In genomic region chr11:14764899-14765527, GRCh38 we compare ENCODE assay signal across 8 cellular contexts.
A peak's percentile ranks its signal among the peaks of the same experiment; 100 is the strongest.
DNase-seq lines count a peak whose midpoint lies in the region; ATAC-seq lines count a peak whose summit lies in the region.

No MANE protein-coding gene starts in this region.

- CTCF ChIA-PET in activated CD4-positive, alpha-beta memory T cell treated with anti-CD3 and anti-CD28 coated beads for 36 hours (lab: Charles Lee) = interaction anchor here (0.7 to 3.6 kb wide), 10 partner anchors 9 to 244 kb away, joined by 3 to 20 read pairs (median 4); no protein-coding TSS in a partner anchor

- no peaks in the 10 kb centered on the region for H3K9me3 Mint-ChIP-seq in activated CD4-positive, alpha-beta memory T cell treated with anti-CD3 and anti-CD28 coated beads for 36 hours
- no peaks in the 10 kb centered on the region for H3K9me3 Mint-ChIP-seq in stimulated activated effector memory CD8-positive, alpha-beta T cell treated with anti-CD3 and anti-CD28 coated beads, Interleukin-12 subunit alpha, Interleukin-12 subunit beta, amount 100 ng/mL, for 72 hours

- no peak overlapping the region for H3K27ac Mint-ChIP-seq in activated CD4-positive, alpha-beta memory T cell treated with anti-CD3 and anti-CD28 coated beads for 36 hours
- no peak overlapping the region for H3K27ac Mint-ChIP-seq in stimulated activated effector memory CD8-positive, alpha-beta T cell treated with anti-CD3 and anti-CD28 coated beads, Interleukin-12 subunit alpha, Interleukin-12 subunit beta, amount 100 ng/mL, for 72 hours

- intact Hi-C loops in activated CD4-positive, alpha-beta memory T cell treated with anti-CD3 and anti-CD28 coated beads for 36 hours (cut with micrococcal nuclease) = loop anchor here (1.0 to 10.0 kb wide), 8 partner anchors 15 to 410 kb away; partner anchors contain the start of genes PSMA1 and RRAS2

- H3K27me3 Mint-ChIP-seq in activated CD4-positive, alpha-beta memory T cell treated with anti-CD3 and anti-CD28 coated beads for 36 hours = no peaks in the 10 kb centered on the region

- peak overlapping the region; percentile 48 for H3K4me3 Mint-ChIP-seq in activated CD4-positive, alpha-beta memory T cell treated with anti-CD3 and anti-CD28 coated beads for 36 hours
- H3K4me3 Mint-ChIP-seq in stimulated activated effector memory CD8-positive, alpha-beta T cell treated with anti-CD3 and anti-CD28 coated beads, Interleukin-12 subunit alpha, Interleukin-12 subunit beta, amount 100 ng/mL, for 72 hours = no peak overlapping the region

- ATAC-seq in GM19468 (IDR thresholded peaks at IDR 0.05; ENCODE audit: extremely low read depth, unreplicated experiment) = peak; percentile 90
- peak; percentile 94 for ATAC-seq in HG03469 (IDR thresholded peaks at IDR 0.05; ENCODE audit: unreplicated experiment)
- ATAC-seq in stimulated activated effector memory CD8-positive, alpha-beta T cell treated with anti-CD3 and anti-CD28 coated beads, Interleukin-12 subunit alpha, Interleukin-12 subunit beta, amount 100 ng/mL, for 72 hours = peak; percentile 95

- DNase-seq in ELR (ENCODE audit: low read depth) (peak; percentile 47), NCI-H1436 (lab: John Stamatoyannopoulos, UW) (no peak), SHP77 (lab: John Stamatoyannopoulos, UW) (no peak), mesenteric fat pad (ENCODE audit: low spot score) (no peak)
- DNase-seq in activated CD4-positive, alpha-beta memory T cell treated with anti-CD3 and anti-CD28 coated beads for 36 hours = peak; percentile 31
- DNase-seq in stimulated activated effector memory CD8-positive, alpha-beta T cell treated with anti-CD3 and anti-CD28 coated beads, Interleukin-12 subunit alpha, Interleukin-12 subunit beta, amount 100 ng/mL, for 72 hours (ENCODE audit: low spot score in 2 of 2) = peak in 1 of 2 donors; percentile 54

- H3K36me3 Mint-ChIP-seq in activated CD4-positive, alpha-beta memory T cell treated with anti-CD3 and anti-CD28 coated beads for 36 hours = no peaks in the 10 kb centered on the region
- peaks cover 9% of the 10 kb centered on the region for H3K36me3 Mint-ChIP-seq in stimulated activated effector memory CD8-positive, alpha-beta T cell treated with anti-CD3 and anti-CD28 coated beads, Interleukin-12 subunit alpha, Interleukin-12 subunit beta, amount 100 ng/mL, for 72 hours

- POLR2A ChIA-PET in activated CD4-positive, alpha-beta memory T cell treated with anti-CD3 and anti-CD28 coated beads for 36 hours (lab: Charles Lee) = interaction anchor here (1.1 to 4.0 kb wide), 5 partner anchors 120 to 245 kb away, joined by 4 to 30 read pairs (median 5); partner anchors contain the start of genes CYP2R1, PDE3B and PSMA1

- H3K4me1 Mint-ChIP-seq in activated CD4-positive, alpha-beta memory T cell treated with anti-CD3 and anti-CD28 coated beads for 36 hours (ENCODE audit: low read depth) = peaks cover 32% of the 10 kb centered on the region
- peaks cover 22% of the 10 kb centered on the region for H3K4me1 Mint-ChIP-seq in stimulated activated effector memory CD8-positive, alpha-beta T cell treated with anti-CD3 and anti-CD28 coated beads, Interleukin-12 subunit alpha, Interleukin-12 subunit beta, amount 100 ng/mL, for 72 hours

Comparison
In these comparisons a context has a peak if more than half of its experiments do, and no peak if none do; other contexts are left out.
1. DNase-seq: peak in ELR (single experiment) and activated CD4-positive, alpha-beta memory T cell treated with anti-CD3 and anti-CD28 coated beads for 36 hours (single experiment); none in NCI-H1436 (single experiment), SHP77 (0 of 2) and mesenteric fat pad (single experiment).
2. Peak in every context shown above with its lines, with median percentiles within 50 percentile points of each other: ATAC-seq.